13 cellular contexts compared by ENCODE assay signal in the genomic region with DNA sequence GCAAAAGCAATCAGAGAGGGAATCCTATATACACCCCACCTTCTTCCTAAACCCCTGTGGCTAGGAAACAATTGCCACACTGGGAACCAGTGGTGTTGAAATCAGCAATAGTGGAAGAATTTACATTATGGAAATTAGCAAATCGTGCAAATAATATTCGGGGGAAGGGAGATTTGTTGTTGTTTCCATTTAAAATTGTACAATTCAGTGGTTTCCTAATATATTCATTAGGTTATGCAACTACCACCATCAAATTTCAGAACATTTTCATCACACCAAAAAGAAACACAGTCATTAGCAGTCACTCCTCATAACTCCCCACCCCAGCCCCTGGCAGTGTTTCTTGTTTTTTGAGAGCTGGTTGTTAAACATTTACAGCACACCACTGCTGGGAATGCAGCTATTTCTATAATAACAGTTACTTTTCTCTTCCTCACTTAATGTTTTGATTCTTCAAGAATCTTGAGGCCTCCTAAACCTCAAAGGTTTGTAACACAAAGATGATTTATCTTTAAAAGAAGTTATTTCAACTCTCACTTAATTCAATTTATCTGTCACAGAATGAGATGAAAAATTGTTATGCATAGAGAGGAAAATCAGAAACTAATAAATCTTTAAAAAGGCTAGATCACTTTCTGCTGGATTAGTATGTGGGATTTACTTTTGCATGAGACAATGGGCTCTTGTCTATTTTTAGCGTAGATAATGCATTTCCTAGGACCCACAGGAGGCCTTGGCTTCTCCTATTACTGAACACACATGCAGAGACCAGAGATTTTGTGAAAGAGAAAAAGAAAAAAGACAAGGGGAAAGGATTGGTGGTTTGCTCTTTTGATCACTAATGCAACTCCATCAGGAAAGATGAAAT.
DNase-seq lines count a peak whose midpoint lies in the region; ATAC-seq, FAIRE-seq and TF ChIP-seq lines count a peak whose summit lies in the region.
"Had no signal": no experiment of that assay in that cellular context is flagged by ENCODE, and none has a peak within 500 bp of the region (broad histone marks: within the 10 kb centered on the region; RNA-seq: fewer than 3 reads in every experiment).

No MANE protein-coding gene starts in this region.

- H3K4me1 Mint-ChIP-seq in T-helper 17 cell: no peaks in the 10 kb centered on the region
- H3K4me1 Mint-ChIP-seq: activated naive CD4-positive, alpha-beta T cell treated with anti-CD3 and anti-CD28 coated beads, Interleukin-2, amount 50 U/mL, for 24 hours had no signal

- H3K27ac ChIP-seq in kidney (ENCODE audit: low read depth in 2 of 2, low read length in 2 of 2) (peak overlapping the region; percentile 50 to 57), tibial nerve (peak overlapping the region in 1 of 4 donors; percentile 59)

- ATAC-seq in Right ventricle myocardium superior (ENCODE audit: poor library complexity) (peak; percentile 43), left ventricle myocardium superior (no peak), GM21717 (IDR thresholded peaks at IDR 0.05; ENCODE audit: unreplicated experiment) (no peak), T-helper 17 cell (no peak), HG03108 (IDR thresholded peaks at IDR 0.05; ENCODE audit: unreplicated experiment) (no peak)

- H3K9ac ChIP-seq in adipocyte (ENCODE audit: low read length) (peak overlapping the region; percentile 40), kidney (ENCODE audit: low read length in 2 of 2) (no peak overlapping the region)

- H3K27ac Mint-ChIP-seq in T-helper 17 cell: no peak overlapping the region
- H3K27ac Mint-ChIP-seq: activated naive CD4-positive, alpha-beta T cell treated with anti-CD3 and anti-CD28 coated beads, Interleukin-2, amount 50 U/mL, for 24 hours; stimulated activated naive CD8-positive, alpha-beta T cell treated with anti-CD3 and anti-CD28 coated beads, Interleukin-15, Interleukin-2, amounts not matched to agents 100 ng/mL and 50 ng/mL, for 24 hours had no signal

- DNase-seq in Right ventricle myocardium superior: peak; percentile 43
- no peak for DNase-seq in left ventricle myocardium superior
- DNase-seq in adipocyte (ENCODE audit: low read depth): peak; percentile 80
- peak; percentile 76 for DNase-seq in kidney
- peak; percentile 50 to 76 for DNase-seq in tibial nerve (ENCODE audit: low spot score in 2 of 2)
- DNase-seq in T-helper 17 cell: no peak
- DNase-seq: NCI-H2227 treated with DMSO at 0.1 percent for 48 hours; stimulated activated CD4-positive, alpha-beta T cell treated with anti-CD3 and anti-CD28 coated beads, Interleukin-1b, Interleukin-23, amount 100 ng/mL, for 48 hours had no signal

- TF ChIP-seq CTCF in kidney (IDR thresholded peaks at IDR 0.05; ENCODE audit: borderline replicate concordance, extremely low read depth, insufficient read depth) (no peak), tibial nerve (IDR thresholded peaks at IDR 0.05) (no peak)

- intact Hi-C loops in Right ventricle myocardium superior (cut with DNase I) (no loop called here), left ventricle myocardium superior (cut with micrococcal nuclease) (no loop called here), kidney (cut with DNase I) (no loop called here)

- H3K27me3 ChIP-seq in adipocyte (replicated peaks; ENCODE audit: control insufficient read depth, insufficient read depth, low read length) (no peaks in the 10 kb centered on the region), tibial nerve (no peaks in the 10 kb centered on the region)

- H3K36me3 ChIP-seq in adipocyte (ENCODE audit: control insufficient read depth, insufficient read depth, low read length, severe bottlenecking): no peaks in the 10 kb centered on the region
- no peaks in the 10 kb centered on the region for H3K36me3 ChIP-seq in kidney (ENCODE audit: control insufficient read depth in 1 of 2, insufficient read depth in 2 of 2, low read length in 2 of 2)
- no peaks in the 10 kb centered on the region for H3K36me3 ChIP-seq in tibial nerve

- FAIRE-seq in kidney (lab: Jason Lieb, UNC): peak; percentile 39

- WGBS in tibial nerve, 2 donors: 28 to 38% methylated on average over 3 of the region's 3 CpGs

- TF ChIP-seq POLR2A in tibial nerve (IDR thresholded peaks at IDR 0.05): no peak

- no peaks in the 10 kb centered on the region for H3K36me3 Mint-ChIP-seq in T-helper 17 cell (ENCODE audit: low read depth)
- H3K36me3 Mint-ChIP-seq: activated naive CD4-positive, alpha-beta T cell treated with anti-CD3 and anti-CD28 coated beads, Interleukin-2, amount 50 U/mL, for 24 hours had no signal

- H3K4me3 ChIP-seq in adipocyte (ENCODE audit: low read length) (peak overlapping the region; percentile 11), kidney (ENCODE audit: low read length in 2 of 2) (peak overlapping the region in 1 of 2 donors; percentile 32), tibial nerve (no peak overlapping the region)

- H3K4me1 ChIP-seq in adipocyte (ENCODE audit: control insufficient read depth, insufficient read depth, low read length) (peaks cover 16% of the 10 kb centered on the region), kidney (ENCODE audit: control insufficient read depth in 1 of 2, insufficient read depth in 1 of 2, low read depth in 1 of 2, low read length in 2 of 2) (peaks cover 12 to 27% of the 10 kb centered on the region in 2 donors), tibial nerve (peaks cover 0 to 21% (median 0%) of the 10 kb centered on the region in 4 donors)

- no peaks in the 10 kb centered on the region for H3K27me3 Mint-ChIP-seq in T-helper 17 cell

- peak; percentile 54 to 77 for TF ChIP-seq EP300 in tibial nerve (IDR thresholded peaks at IDR 0.05)

- no peak overlapping the region for H3K4me3 Mint-ChIP-seq in T-helper 17 cell
- H3K4me3 Mint-ChIP-seq: activated naive CD4-positive, alpha-beta T cell treated with anti-CD3 and anti-CD28 coated beads, Interleukin-2, amount 50 U/mL, for 24 hours; neural crest cell; stimulated activated naive CD8-positive, alpha-beta T cell treated with anti-CD3 and anti-CD28 coated beads, Interleukin-15, Interleukin-2, amounts not matched to agents 100 ng/mL and 50 ng/mL, for 24 hours had no signal

- no peaks in the 10 kb centered on the region for H3K9me3 ChIP-seq in adipocyte (ENCODE audit: control insufficient read depth, low read length)
- H3K9me3 ChIP-seq in kidney (ENCODE audit: control insufficient read depth in 1 of 2, low read length in 2 of 2): no peaks in the 10 kb centered on the region
- H3K9me3 ChIP-seq in tibial nerve: no peaks in the 10 kb centered on the region
- H3K9me3 ChIP-seq in T-helper 17 cell (ENCODE audit: control insufficient read depth, low read length, poor library complexity, severe bottlenecking): no peaks in the 10 kb centered on the region

Comparison
In these comparisons a context has a peak if more than half of its experiments do, and no peak if none do; other contexts are left out.
1. DNase-seq: peak in Right ventricle myocardium superior (single experiment), adipocyte (single experiment), kidney (single experiment) and tibial nerve (2 of 2); none in left ventricle myocardium superior (single experiment) and T-helper 17 cell (0 of 3).